ENCODE assay signal across 10 cellular contexts in the genomic region with DNA sequence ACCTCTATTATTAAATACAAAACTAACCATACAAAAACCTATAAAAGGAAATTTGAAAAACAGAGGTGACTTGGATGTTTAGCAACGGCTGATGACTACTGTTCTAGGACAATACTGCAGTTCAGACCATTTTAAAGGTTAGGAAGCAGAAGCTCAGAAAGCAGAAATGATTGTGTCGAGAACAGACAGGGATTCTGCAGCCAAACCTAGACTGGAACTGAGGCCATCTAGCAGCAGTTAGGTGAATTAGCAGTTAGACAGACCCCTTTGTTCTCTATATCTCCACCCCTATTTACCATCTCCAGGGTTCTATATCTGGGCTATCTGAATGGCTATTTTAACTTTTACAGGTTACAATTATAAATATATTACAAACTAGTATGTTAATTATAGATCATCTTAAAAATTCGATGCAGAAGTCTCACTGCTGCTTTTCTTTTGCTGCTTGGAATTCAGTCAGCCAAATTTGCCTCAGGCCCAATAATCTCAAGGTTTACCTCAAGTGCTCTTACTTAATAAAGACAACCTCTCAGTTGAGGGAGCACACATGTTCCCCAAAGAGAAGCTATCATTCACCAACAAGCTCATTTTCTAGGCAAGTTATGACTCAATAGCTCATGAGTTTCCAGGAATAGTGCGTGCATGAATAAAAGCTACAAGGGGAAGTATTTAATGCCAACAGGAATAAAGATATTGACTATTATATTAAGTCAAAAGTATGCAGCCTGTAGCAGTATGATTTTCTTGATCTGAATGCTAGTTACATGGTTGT. TPM values are rescaled to one million over a fixed set of nuclear protein-coding genes. Genes with fewer than 3 reads are reported as not detected.
A peak's percentile ranks its signal among the peaks of the same experiment; 100 is the strongest.
DNase-seq lines count a peak whose midpoint lies in the region; ATAC-seq and TF ChIP-seq lines count a peak whose summit lies in the region.
"Had no signal": no experiment of that assay in that cellular context is flagged by ENCODE, and none has a peak within 500 bp of the region (broad histone marks: within the 10 kb centered on the region; RNA-seq: fewer than 3 reads in every experiment).

No MANE protein-coding gene starts in this region.

- DNase-seq in NCI-H524 treated with DMSO at 0.1 percent for 48 hours (lab: John Stamatoyannopoulos, UW), result peak; percentile 28
- DNase-seq in midbrain (lab: John Stamatoyannopoulos, UW), result peak; percentile 16
- no peak for DNase-seq in testis
- DNase-seq in activated T-cell treated with anti-CD3 and anti-CD28 coated beads, Interleukin-2, amount 50 U/mL, for 72 hours, result no peak
- DNase-seq in lower leg skin (ENCODE audit: low spot score in 2 of 2), result no peak
- DNase-seq: sigmoid colon; stimulated activated naive B cell treated with anti-CD40 and anti-IgM and Interleukin-4, amounts not matched to agents 10 μg/mL and 1 μg/mL and 100 μg/mL, for 72 hours had no signal

- TF ChIP-seq POLR2A in testis (IDR thresholded peaks at IDR 0.05) (no peak), lower leg skin (IDR thresholded peaks at IDR 0.05) (no peak)

- no peak overlapping the region for H3K4me3 Mint-ChIP-seq in dendritic cell treated with granulocyte-macrophage colony-stimulating factor and Interleukin-4, amounts not matched to agents 40 ng/mL and 50 ng/mL, for 4 days
- H3K4me3 Mint-ChIP-seq in activated T-cell treated with anti-CD3 and anti-CD28 coated beads, Interleukin-2, amount 50 U/mL, for 72 hours, result no peak overlapping the region
- H3K4me3 Mint-ChIP-seq: stimulated activated naive B cell treated with anti-CD40 and anti-IgM and Interleukin-4, amounts not matched to agents 10 μg/mL and 1 μg/mL and 100 μg/mL, for 72 hours had no signal

- no peaks in the 10 kb centered on the region for H3K9me3 ChIP-seq in testis
- H3K9me3 ChIP-seq: sigmoid colon had no signal

- intact Hi-C loops in dendritic cell treated with granulocyte-macrophage colony-stimulating factor and Interleukin-4, amounts not matched to agents 40 ng/mL and 50 ng/mL, for 4 days (cut with micrococcal nuclease), result no loop called here
- intact Hi-C loops in testis (cut with DNase I; ENCODE audit: low total_unique reads), result no loop called here
- intact Hi-C loops in lower leg skin (cut with DNase I; ENCODE audit: low total_unique reads), result no loop called here

- H3K27me3 ChIP-seq in testis, result no peaks in the 10 kb centered on the region
- H3K27me3 ChIP-seq: sigmoid colon had no signal

- peaks cover 31% of the 10 kb centered on the region for H3K4me1 Mint-ChIP-seq in dendritic cell treated with granulocyte-macrophage colony-stimulating factor and Interleukin-4, amounts not matched to agents 40 ng/mL and 50 ng/mL, for 4 days (ENCODE audit: low read depth)
- H3K4me1 Mint-ChIP-seq in activated T-cell treated with anti-CD3 and anti-CD28 coated beads, Interleukin-2, amount 50 U/mL, for 72 hours (ENCODE audit: low read depth), result peaks cover 4% of the 10 kb centered on the region

- no peaks in the 10 kb centered on the region for H3K27me3 Mint-ChIP-seq in dendritic cell treated with granulocyte-macrophage colony-stimulating factor and Interleukin-4, amounts not matched to agents 40 ng/mL and 50 ng/mL, for 4 days
- H3K27me3 Mint-ChIP-seq in activated T-cell treated with anti-CD3 and anti-CD28 coated beads, Interleukin-2, amount 50 U/mL, for 72 hours (ENCODE audit: low read depth), result peaks cover 38% of the 10 kb centered on the region

- H3K27ac ChIP-seq in testis, result no peak overlapping the region
- H3K27ac ChIP-seq: sigmoid colon had no signal

- H3K36me3 ChIP-seq in testis (ENCODE audit: low read depth, missing control alignments), result no peaks in the 10 kb centered on the region
- H3K36me3 ChIP-seq: sigmoid colon had no signal

- ATAC-seq in GM19351 (IDR thresholded peaks at IDR 0.05; ENCODE audit: unreplicated experiment) (peak; percentile 54), HG02840 (IDR thresholded peaks at IDR 0.05; ENCODE audit: low FRiP score, unreplicated experiment) (no peak)
- no peak for ATAC-seq in activated T-cell treated with anti-CD3 and anti-CD28 coated beads, Interleukin-2, amount 50 U/mL, for 72 hours (replicated peaks in 1 of 2)

- no peaks in the 10 kb centered on the region for H3K36me3 Mint-ChIP-seq in dendritic cell treated with granulocyte-macrophage colony-stimulating factor and Interleukin-4, amounts not matched to agents 40 ng/mL and 50 ng/mL, for 4 days (ENCODE audit: low read depth)
- no peaks in the 10 kb centered on the region for H3K36me3 Mint-ChIP-seq in activated T-cell treated with anti-CD3 and anti-CD28 coated beads, Interleukin-2, amount 50 U/mL, for 72 hours (ENCODE audit: insufficient read depth in 2 of 2)
- H3K36me3 Mint-ChIP-seq: stimulated activated naive B cell treated with anti-CD40 and anti-IgM and Interleukin-4, amounts not matched to agents 10 μg/mL and 1 μg/mL and 100 μg/mL, for 72 hours had no signal

- no peaks in the 10 kb centered on the region for H3K4me1 ChIP-seq in testis
- H3K4me1 ChIP-seq: sigmoid colon had no signal

- H3K9me3 Mint-ChIP-seq in dendritic cell treated with granulocyte-macrophage colony-stimulating factor and Interleukin-4, amounts not matched to agents 40 ng/mL and 50 ng/mL, for 4 days, result no peaks in the 10 kb centered on the region
- H3K9me3 Mint-ChIP-seq in activated T-cell treated with anti-CD3 and anti-CD28 coated beads, Interleukin-2, amount 50 U/mL, for 72 hours, result no peaks in the 10 kb centered on the region
- H3K9me3 Mint-ChIP-seq: stimulated activated naive B cell treated with anti-CD40 and anti-IgM and Interleukin-4, amounts not matched to agents 10 μg/mL and 1 μg/mL and 100 μg/mL, for 72 hours had no signal

- peak overlapping the region; percentile 74 for H3K27ac Mint-ChIP-seq in dendritic cell treated with granulocyte-macrophage colony-stimulating factor and Interleukin-4, amounts not matched to agents 40 ng/mL and 50 ng/mL, for 4 days
- no peak overlapping the region for H3K27ac Mint-ChIP-seq in activated T-cell treated with anti-CD3 and anti-CD28 coated beads, Interleukin-2, amount 50 U/mL, for 72 hours
- H3K27ac Mint-ChIP-seq: stimulated activated naive B cell treated with anti-CD40 and anti-IgM and Interleukin-4, amounts not matched to agents 10 μg/mL and 1 μg/mL and 100 μg/mL, for 72 hours had no signal

- WGBS in testis, 2 donors, result 67 to 69% methylated on average over 4 of the region's 4 CpGs
- 30 to 40% methylated on average over 4 of the region's 4 CpGs for WGBS in lower leg skin, 2 donors

- H3K4me3 ChIP-seq in testis (no peak overlapping the region), lower leg skin (ENCODE audit: low read depth, poor library complexity, severe bottlenecking) (no peak overlapping the region)
- H3K4me3 ChIP-seq: sigmoid colon had no signal

- no peak for TF ChIP-seq CTCF in testis (IDR thresholded peaks at IDR 0.05)
- TF ChIP-seq CTCF in lower leg skin (IDR thresholded peaks at IDR 0.05), result no peak

RNA-seq across cellular contexts. Expression of gene IL1RAP, which starts 9.3 kb away (rescaled TPM):
- total RNA-seq in testis (1 to 10 TPM; 1.7 to 3.2 TPM), lower leg skin (10 to 100 TPM; 18.5 to 37.7 (median 23.9) TPM)
- polyA plus RNA-seq in testis (ENCODE audit: insufficient read depth, low read depth, low replicate concordance), result 2.1 TPM
- 10 to 100 TPM; 14.1 to 20.3 TPM for total RNA-seq in activated T-cell treated with anti-CD3 and anti-CD28 coated beads, Interleukin-2, amount 50 U/mL, for 72 hours

RNA-seq across cellular contexts. Expression of gene TMEM207, which starts 54.8 kb away (rescaled TPM):
- total RNA-seq in testis (1 to 10 TPM in 1 of 2 donors, under 1 TPM in 1; 0.19 to 1.6 TPM), lower leg skin (not detected)
- not detected for polyA plus RNA-seq in testis (ENCODE audit: insufficient read depth, low read depth, low replicate concordance)
- total RNA-seq in activated T-cell treated with anti-CD3 and anti-CD28 coated beads, Interleukin-2, amount 50 U/mL, for 72 hours, result not detected
- total RNA-seq: sigmoid colon had no signal
- polyA plus RNA-seq: sigmoid colon had no signal

Comparison
In these comparisons a context has a peak if more than half of its experiments do, and no peak if none do; other contexts are left out.
1. DNase-seq: peak in NCI-H524 treated with DMSO at 0.1 percent for 48 hours (single experiment) and midbrain (single experiment); none in testis (single experiment), activated T-cell treated with anti-CD3 and anti-CD28 coated beads, Interleukin-2, amount 50 U/mL, for 72 hours (0 of 2) and lower leg skin (0 of 2).